ENCODE assay signal across 10 cellular contexts in the genomic region with DNA sequence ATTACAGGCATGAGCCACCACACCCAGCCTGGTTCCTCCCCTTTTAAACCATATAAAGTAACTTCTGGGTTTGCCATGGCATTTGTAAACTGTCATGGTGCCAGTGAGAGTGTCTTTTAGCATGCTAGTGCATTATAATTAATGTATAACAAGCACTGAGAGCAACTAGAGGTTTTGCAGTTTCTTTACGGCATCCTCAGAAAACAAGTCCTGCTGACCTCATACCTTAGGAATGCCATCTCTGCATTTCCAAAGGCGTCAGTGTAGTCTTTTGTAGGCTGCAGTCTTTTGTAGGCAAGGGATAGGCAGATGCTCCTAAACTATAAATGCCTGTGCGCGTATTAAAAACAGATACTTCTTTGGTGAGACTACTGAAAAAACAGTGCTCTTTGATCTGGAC.
A peak's percentile ranks its signal among the peaks of the same experiment; 100 is the strongest.
DNase-seq lines count a peak whose midpoint lies in the region; ATAC-seq, FAIRE-seq and TF ChIP-seq lines count a peak whose summit lies in the region.
"Had no signal": no experiment of that assay in that cellular context is flagged by ENCODE, and none has a peak within 500 bp of the region (broad histone marks: within the 10 kb centered on the region; RNA-seq: fewer than 3 reads in every experiment).

No MANE protein-coding gene starts in this region.

- intact Hi-C loops in right cardiac atrium (cut with DNase I) = no loop called here

- H3K9me3 ChIP-seq in SJSA1 (replicated peaks) (no peaks in the 10 kb centered on the region), right cardiac atrium (ENCODE audit: control insufficient read depth, low read length) (no peaks in the 10 kb centered on the region)

- 57% methylated on average over 4 of the region's 4 CpGs for WGBS in right cardiac atrium

- DNase-seq in H54 (ENCODE audit: insufficient read length, low spot score) (peak; percentile 42), SJSA1 (ENCODE audit: low read depth in 1 of 2, low spot score in 2 of 2) (peak; percentile 78 to 91), fibroblast of the aortic adventitia (ENCODE audit: low read depth) (peak; percentile 80), renal cortical epithelial cell (ENCODE audit: low read depth) (peak; percentile 94), KBM-7 (no peak), right cardiac atrium (no peak)
- DNase-seq: glutamatergic neuron had no signal

- no peaks in the 10 kb centered on the region for H3K36me3 ChIP-seq in SJSA1

- H3K27ac ChIP-seq in SJSA1 (peak overlapping the region; percentile 66), right cardiac atrium (ENCODE audit: low read length) (no peak overlapping the region)
- H3K27ac ChIP-seq: HL-60 had no signal

- FAIRE-seq in H54 (lab: Jason Lieb, UNC) = peak; percentile 60

- H3K4me3 ChIP-seq in SJSA1 = no peak overlapping the region
- no peak overlapping the region for H3K4me3 ChIP-seq in fibroblast of the aortic adventitia (ENCODE audit: low read depth, low read length)
- H3K4me3 ChIP-seq in right cardiac atrium (ENCODE audit: low read length) = no peak overlapping the region

- TF ChIP-seq POLR2A in H54 (IDR thresholded peaks at IDR 0.05; ENCODE audit: low read depth, low read length) = no peak

- H3K4me1 ChIP-seq in SJSA1 (replicated peaks) (peaks cover 16% of the 10 kb centered on the region), right cardiac atrium (ENCODE audit: control insufficient read depth, insufficient read depth, low read length) (peaks cover 1% of the 10 kb centered on the region)

- TF ChIP-seq CTCF in fibroblast of the aortic adventitia (IDR thresholded peaks at IDR 0.05; ENCODE audit: insufficient read depth, low read length) = no peak

- ATAC-seq in GM18868 (IDR thresholded peaks at IDR 0.05; ENCODE audit: unreplicated experiment) = no peak
- ATAC-seq in right cardiac atrium = no peak
- no peak for ATAC-seq in HG02884 (IDR thresholded peaks at IDR 0.05; ENCODE audit: unreplicated experiment)

- in situ Hi-C loops in KBM-7 (cut with MboI; ENCODE audit: low pct_unique_long_range_greater_than_20kb, low sequenced_read_pairs) = no loop called here

- H3K27me3 ChIP-seq in SJSA1 (replicated peaks) (no peaks in the 10 kb centered on the region), right cardiac atrium (ENCODE audit: control insufficient read depth, insufficient read depth) (no peaks in the 10 kb centered on the region)

Comparison
In these comparisons a context has a peak if more than half of its experiments do, and no peak if none do; other contexts are left out.
1. DNase-seq: peak in H54 (single experiment), SJSA1 (2 of 2), fibroblast of the aortic adventitia (single experiment) and renal cortical epithelial cell (single experiment); none in KBM-7 (single experiment) and right cardiac atrium (0 of 3).